Comparison of ENCODE assay signal across 1 cellular context in the genomic region with DNA sequence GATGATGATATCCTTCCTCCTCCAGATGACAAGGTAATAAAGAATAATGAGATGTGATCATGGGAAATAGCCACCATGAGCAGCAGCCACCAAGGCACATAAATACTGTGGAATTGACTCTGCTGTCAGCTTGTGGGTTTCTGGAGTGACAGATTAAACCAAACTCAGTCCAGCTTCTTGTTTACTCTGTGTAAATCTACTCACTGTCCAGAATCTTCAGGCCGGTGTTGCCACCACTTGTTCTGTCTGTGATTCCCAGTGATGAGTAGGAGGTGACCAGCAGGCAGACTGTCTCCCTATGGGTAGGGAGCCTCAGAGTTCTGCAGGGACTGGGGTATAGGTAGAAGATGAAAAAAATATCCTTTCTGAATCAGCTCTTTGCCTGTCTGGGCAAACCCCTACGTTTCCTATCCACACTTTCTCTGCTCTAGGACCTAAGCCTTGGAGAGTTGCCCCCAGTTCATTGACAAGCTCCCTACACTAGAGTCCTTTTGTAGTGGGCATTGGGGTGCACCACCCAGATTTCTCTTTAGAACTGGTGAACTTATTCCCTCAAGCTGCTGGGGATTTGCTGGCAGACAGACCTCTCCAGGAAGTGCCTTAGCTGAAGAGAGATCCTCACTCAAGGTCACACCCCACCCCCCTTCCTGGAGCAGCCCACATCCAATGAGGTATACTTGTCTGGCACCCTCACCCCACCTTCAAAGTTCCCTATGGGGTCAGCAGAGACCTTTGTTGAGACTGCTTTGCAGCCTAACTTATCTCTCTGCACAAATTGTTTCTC.
TF ChIP-seq lines count a peak whose summit lies in the region.

No MANE protein-coding gene starts in this region.

TF ChIP-seq in HepG2, 621 proteins besides CTCF, POLR2A, EP300 and RAD21 (continued from another document):
- TF ChIP-seq, protein P1, sequence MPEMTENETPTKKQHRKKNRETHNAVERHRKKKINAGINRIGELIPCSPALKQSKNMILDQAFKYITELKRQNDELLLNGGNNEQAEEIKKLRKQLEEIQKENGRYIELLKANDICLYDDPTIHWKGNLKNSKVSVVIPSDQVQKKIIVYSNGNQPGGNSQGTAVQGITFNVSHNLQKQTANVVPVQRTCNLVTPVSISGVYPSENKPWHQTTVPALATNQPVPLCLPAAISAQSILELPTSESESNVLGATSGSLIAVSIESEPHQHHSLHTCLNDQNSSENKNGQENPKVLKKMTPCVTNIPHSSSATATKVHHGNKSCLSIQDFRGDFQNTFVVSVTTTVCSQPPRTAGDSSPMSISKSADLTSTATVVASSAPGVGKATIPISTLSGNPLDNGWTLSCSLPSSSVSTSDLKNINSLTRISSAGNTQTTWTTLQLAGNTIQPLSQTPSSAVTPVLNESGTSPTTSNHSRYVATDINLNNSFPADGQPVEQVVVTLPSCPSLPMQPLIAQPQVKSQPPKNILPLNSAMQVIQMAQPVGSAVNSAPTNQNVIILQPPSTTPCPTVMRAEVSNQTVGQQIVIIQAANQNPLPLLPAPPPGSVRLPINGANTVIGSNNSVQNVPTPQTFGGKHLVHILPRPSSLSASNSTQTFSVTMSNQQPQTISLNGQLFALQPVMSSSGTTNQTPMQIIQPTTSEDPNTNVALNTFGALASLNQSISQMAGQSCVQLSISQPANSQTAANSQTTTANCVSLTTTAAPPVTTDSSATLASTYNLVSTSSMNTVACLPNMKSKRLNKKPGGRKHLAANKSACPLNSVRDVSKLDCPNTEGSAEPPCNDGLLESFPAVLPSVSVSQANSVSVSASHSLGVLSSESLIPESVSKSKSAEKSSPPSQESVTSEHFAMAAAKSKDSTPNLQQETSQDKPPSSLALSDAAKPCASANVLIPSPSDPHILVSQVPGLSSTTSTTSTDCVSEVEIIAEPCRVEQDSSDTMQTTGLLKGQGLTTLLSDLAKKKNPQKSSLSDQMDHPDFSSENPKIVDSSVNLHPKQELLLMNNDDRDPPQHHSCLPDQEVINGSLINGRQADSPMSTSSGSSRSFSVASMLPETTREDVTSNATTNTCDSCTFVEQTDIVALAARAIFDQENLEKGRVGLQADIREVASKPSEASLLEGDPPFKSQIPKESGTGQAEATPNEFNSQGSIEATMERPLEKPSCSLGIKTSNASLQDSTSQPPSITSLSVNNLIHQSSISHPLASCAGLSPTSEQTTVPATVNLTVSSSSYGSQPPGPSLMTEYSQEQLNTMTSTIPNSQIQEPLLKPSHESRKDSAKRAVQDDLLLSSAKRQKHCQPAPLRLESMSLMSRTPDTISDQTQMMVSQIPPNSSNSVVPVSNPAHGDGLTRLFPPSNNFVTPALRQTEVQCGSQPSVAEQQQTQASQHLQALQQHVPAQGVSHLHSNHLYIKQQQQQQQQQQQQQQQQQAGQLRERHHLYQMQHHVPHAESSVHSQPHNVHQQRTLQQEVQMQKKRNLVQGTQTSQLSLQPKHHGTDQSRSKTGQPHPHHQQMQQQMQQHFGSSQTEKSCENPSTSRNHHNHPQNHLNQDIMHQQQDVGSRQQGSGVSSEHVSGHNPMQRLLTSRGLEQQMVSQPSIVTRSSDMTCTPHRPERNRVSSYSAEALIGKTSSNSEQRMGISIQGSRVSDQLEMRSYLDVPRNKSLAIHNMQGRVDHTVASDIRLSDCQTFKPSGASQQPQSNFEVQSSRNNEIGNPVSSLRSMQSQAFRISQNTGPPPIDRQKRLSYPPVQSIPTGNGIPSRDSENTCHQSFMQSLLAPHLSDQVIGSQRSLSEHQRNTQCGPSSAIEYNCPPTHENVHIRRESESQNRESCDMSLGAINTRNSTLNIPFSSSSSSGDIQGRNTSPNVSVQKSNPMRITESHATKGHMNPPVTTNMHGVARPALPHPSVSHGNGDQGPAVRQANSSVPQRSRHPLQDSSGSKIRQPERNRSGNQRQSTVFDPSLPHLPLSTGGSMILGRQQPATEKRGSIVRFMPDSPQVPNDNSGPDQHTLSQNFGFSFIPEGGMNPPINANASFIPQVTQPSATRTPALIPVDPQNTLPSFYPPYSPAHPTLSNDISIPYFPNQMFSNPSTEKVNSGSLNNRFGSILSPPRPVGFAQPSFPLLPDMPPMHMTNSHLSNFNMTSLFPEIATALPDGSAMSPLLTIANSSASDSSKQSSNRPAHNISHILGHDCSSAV (CRISPR knock-in tag; IDR thresholded peaks at IDR 0.05; ENCODE audit: borderline replicate concordance), result no peak
- TF ChIP-seq, protein P2, sequence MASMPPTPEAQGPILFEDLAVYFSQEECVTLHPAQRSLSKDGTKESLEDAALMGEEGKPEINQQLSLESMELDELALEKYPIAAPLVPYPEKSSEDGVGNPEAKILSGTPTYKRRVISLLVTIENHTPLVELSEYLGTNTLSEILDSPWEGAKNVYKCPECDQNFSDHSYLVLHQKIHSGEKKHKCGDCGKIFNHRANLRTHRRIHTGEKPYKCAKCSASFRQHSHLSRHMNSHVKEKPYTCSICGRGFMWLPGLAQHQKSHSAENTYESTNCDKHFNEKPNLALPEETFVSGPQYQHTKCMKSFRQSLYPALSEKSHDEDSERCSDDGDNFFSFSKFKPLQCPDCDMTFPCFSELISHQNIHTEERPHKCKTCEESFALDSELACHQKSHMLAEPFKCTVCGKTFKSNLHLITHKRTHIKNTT (CRISPR knock-in tag; IDR thresholded peaks at IDR 0.05), result no peak
- TF ChIP-seq SYNCRIP (IDR thresholded peaks at IDR 0.05; ENCODE audit: insufficient read depth, low read depth, low read length) (no peak), SNAI1 (CRISPR knock-in tag; IDR thresholded peaks at IDR 0.05; ENCODE audit: borderline replicate concordance) (no peak), KAT7 (CRISPR knock-in tag; IDR thresholded peaks at IDR 0.05; ENCODE audit: borderline replicate concordance) (no peak), JUN (CRISPR knock-in tag; IDR thresholded peaks at IDR 0.05) (no peak)
